ENCODE assay signal across 1 cellular context in the genomic region with DNA sequence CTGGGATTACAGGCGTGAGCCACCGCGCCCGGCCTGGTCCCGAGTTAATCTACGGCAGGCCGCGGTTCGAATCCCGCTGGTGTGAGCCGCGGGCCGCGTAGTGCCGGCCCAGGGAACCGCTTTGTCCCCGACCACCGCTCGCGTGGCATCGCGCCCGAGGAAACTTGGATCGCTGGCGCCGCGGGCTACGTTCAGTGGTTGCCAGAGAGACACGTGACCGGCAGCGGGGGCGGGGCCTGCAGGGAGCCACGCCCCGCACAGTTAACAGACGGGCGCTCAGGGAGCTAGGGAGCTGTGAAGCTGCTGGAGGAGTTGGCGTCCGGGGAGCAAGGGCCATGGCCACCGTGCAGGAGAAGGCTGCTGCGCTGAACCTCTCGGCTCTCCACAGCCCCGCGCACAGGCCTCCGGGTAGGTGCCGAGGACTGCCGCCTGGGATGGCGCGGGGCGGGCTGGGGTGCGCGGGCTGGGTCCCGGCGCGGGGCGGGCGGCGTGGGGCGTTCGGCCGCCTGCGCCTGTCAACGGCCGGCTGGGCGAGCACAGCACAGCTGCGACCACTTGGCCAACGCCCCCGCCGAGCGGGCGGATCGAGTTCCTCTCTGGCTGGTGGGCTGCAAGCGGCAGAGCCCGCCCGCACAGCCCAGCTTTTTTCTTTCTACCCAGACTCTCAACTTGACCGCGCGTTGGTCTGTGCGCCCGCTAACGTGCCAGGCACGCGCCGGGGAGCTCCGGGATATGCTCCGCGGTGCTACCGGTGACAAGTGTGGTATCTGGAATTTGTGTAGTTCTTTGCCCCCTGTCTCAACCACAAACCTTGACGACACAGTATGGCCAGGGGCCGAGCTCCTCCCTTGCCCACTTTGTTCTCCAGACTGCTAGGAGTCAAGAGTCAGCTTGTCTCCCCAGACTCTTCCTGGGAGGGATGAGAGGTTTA.
TF ChIP-seq lines count a peak whose summit lies in the region.

TSS of gene DEPDC7 (plus strand) at position 258 of the 931 bp plus-strand sequence. CDS start at position 336, 78 bp downstream.

TF ChIP-seq in HepG2, 621 proteins besides CTCF, POLR2A, EP300 and RAD21 (continued from another document and continues in another):
- TF ChIP-seq ZGPAT (CRISPR knock-in tag; IDR thresholded peaks at IDR 0.05): peak; percentile 84; the same call in 1 of the 2 replicates
- peak; percentile 39; the same call in 1 of the 2 replicates for TF ChIP-seq ZNF225 (CRISPR knock-in tag; IDR thresholded peaks at IDR 0.05)
- TF ChIP-seq ZBTB14 (CRISPR knock-in tag; IDR thresholded peaks at IDR 0.05): no peak
- no peak for TF ChIP-seq FOXM1 (CRISPR knock-in tag; IDR thresholded peaks at IDR 0.05)
- 0 out of 2 replicates have a peak, but pooled peaks have one; percentile 58 for TF ChIP-seq SAFB2 (CRISPR knock-in tag; IDR thresholded peaks at IDR 0.05; ENCODE audit: borderline replicate concordance, low read depth)
- TF ChIP-seq SIX1 (CRISPR knock-in tag; IDR thresholded peaks at IDR 0.05; ENCODE audit: borderline replicate concordance): no peak
- TF ChIP-seq RFX1 (IDR thresholded peaks at IDR 0.05): no peak
- no peak for TF ChIP-seq ZNF564 (CRISPR knock-in tag; IDR thresholded peaks at IDR 0.05)
- TF ChIP-seq NFIC (IDR thresholded peaks at IDR 0.05; ENCODE audit: low read length): peak; percentile 25; the same call in 1 of the 2 replicates
- TF ChIP-seq ARID2 (CRISPR knock-in tag; IDR thresholded peaks at IDR 0.05; ENCODE audit: borderline replicate concordance): no peak
- TF ChIP-seq ZSCAN22 (CRISPR knock-in tag; IDR thresholded peaks at IDR 0.05): no peak
- peak; percentile 68; the same call in 1 of the 2 replicates for TF ChIP-seq FOXC1 (CRISPR knock-in tag; IDR thresholded peaks at IDR 0.05; ENCODE audit: borderline replicate concordance)
- TF ChIP-seq, protein P1, sequence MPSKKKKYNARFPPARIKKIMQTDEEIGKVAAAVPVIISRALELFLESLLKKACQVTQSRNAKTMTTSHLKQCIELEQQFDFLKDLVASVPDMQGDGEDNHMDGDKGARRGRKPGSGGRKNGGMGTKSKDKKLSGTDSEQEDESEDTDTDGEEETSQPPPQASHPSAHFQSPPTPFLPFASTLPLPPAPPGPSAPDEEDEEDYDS (CRISPR knock-in tag; IDR thresholded peaks at IDR 0.05): peak; percentile 98
- TF ChIP-seq RBM39 (IDR thresholded peaks at IDR 0.05; ENCODE audit: low read depth, low read length, poor library complexity, severe bottlenecking): peak; percentile 75
- no peak for TF ChIP-seq GZF1 (CRISPR knock-in tag; IDR thresholded peaks at IDR 0.05)
- peak; percentile 49; the same call in 1 of the 2 replicates for TF ChIP-seq ZNF569 (CRISPR knock-in tag; IDR thresholded peaks at IDR 0.05; ENCODE audit: borderline replicate concordance)
- TF ChIP-seq AHDC1 (CRISPR knock-in tag; IDR thresholded peaks at IDR 0.05; ENCODE audit: borderline replicate concordance): no peak; the same call in 1 of the 2 replicates
- no peak for TF ChIP-seq ZNF841 (CRISPR knock-in tag; IDR thresholded peaks at IDR 0.05; ENCODE audit: borderline replicate concordance)
- no peak for TF ChIP-seq RBM22 (optimal IDR thresholded peaks at IDR 0.05; ENCODE audit: low read length)
- no peak for TF ChIP-seq FOSL1 (CRISPR knock-in tag; IDR thresholded peaks at IDR 0.05; ENCODE audit: borderline replicate concordance)
- TF ChIP-seq ZKSCAN8 (CRISPR knock-in tag; IDR thresholded peaks at IDR 0.05; ENCODE audit: borderline replicate concordance): no peak
- no peak for TF ChIP-seq HNRNPH1 (optimal IDR thresholded peaks at IDR 0.05; ENCODE audit: low read depth, low read length)
- TF ChIP-seq TCF7 (IDR thresholded peaks at IDR 0.05; ENCODE audit: low read depth): no peak
- no peak for TF ChIP-seq FOXK2 (IDR thresholded peaks at IDR 0.05)
- TF ChIP-seq ZBTB43 (CRISPR knock-in tag; conservative IDR thresholded peaks at IDR 0.05): no peak; the same call in 1 of the 2 replicates
- TF ChIP-seq ZSCAN9 (CRISPR knock-in tag; IDR thresholded peaks at IDR 0.05; ENCODE audit: borderline replicate concordance): peak; percentile 71
- no peak for TF ChIP-seq RARG (CRISPR knock-in tag; IDR thresholded peaks at IDR 0.05; ENCODE audit: low read depth)
- TF ChIP-seq ZSCAN25 (CRISPR knock-in tag; IDR thresholded peaks at IDR 0.05): peak; percentile 21; the same call in 1 of the 2 replicates
- TF ChIP-seq IRX3 (CRISPR knock-in tag; IDR thresholded peaks at IDR 0.05; ENCODE audit: borderline replicate concordance, low read depth): peak; percentile 72; the same call in 1 of the 2 replicates
- 0 out of 2 replicates have a peak, but pooled peaks have one; percentile 58 for TF ChIP-seq FOXO1 (CRISPR knock-in tag; IDR thresholded peaks at IDR 0.05)
- no peak for TF ChIP-seq NR1H2 (CRISPR knock-in tag; IDR thresholded peaks at IDR 0.05; ENCODE audit: borderline replicate concordance, low read depth)
- no peak for TF ChIP-seq KDM5A (IDR thresholded peaks at IDR 0.05; ENCODE audit: borderline replicate concordance, low read length)
- TF ChIP-seq, protein P2, sequence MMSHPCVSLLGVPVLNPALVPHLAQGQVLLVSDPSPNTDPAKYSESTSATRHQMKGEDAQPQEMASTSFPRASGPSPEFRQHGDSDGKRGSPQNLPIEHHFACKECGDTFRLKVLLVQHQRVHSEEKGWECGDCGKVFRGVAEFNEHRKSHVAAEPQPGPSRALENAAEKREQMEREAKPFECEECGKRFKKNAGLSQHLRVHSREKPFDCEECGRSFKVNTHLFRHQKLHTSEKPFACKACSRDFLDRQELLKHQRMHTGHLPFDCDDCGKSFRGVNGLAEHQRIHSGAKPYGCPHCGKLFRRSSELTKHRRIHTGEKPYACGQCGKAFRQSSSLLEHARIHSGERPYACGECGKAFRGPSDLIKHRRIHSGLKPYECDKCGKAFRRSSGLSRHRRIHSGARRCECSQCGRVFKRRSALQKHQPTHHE (CRISPR knock-in tag; IDR thresholded peaks at IDR 0.05; ENCODE audit: borderline replicate concordance): peak; percentile 67; the same call in 1 of the 2 replicates
- TF ChIP-seq ZFP90 (CRISPR knock-in tag; IDR thresholded peaks at IDR 0.05; ENCODE audit: borderline replicate concordance): peak; percentile 90
- peak; percentile 86 for TF ChIP-seq DMAP1 (CRISPR knock-in tag; IDR thresholded peaks at IDR 0.05)
- peak; percentile 46; the same call in 1 of the 2 replicates for TF ChIP-seq ZNF788 (CRISPR knock-in tag; IDR thresholded peaks at IDR 0.05; ENCODE audit: borderline replicate concordance)
- peak; percentile 52 for TF ChIP-seq ZNF710 (CRISPR knock-in tag; IDR thresholded peaks at IDR 0.05; ENCODE audit: borderline replicate concordance)
- peak; percentile 93 for TF ChIP-seq MYC (CRISPR knock-in tag; IDR thresholded peaks at IDR 0.05; ENCODE audit: borderline replicate concordance)
- TF ChIP-seq HNF4A (CRISPR knock-in tag; IDR thresholded peaks at IDR 0.05): no peak; the same call in 1 of the 2 replicates
